ENCODE assay signal across 18 cellular contexts in genomic region chr5:102835715-102836114, GRCh38.
"Had no signal": no experiment of that assay in that cellular context is flagged by ENCODE, and none has a peak within 500 bp of the region (broad histone marks: within the 10 kb centered on the region; RNA-seq: fewer than 3 reads in every experiment).

No MANE protein-coding gene starts in this region.

- ATAC-seq: heart left ventricle; left lobe of liver; mucosa of descending colon; naive thymus-derived CD8-positive, alpha-beta T cell; pancreas; right cardiac atrium had no signal

- DNase-seq: effector CD8-positive, alpha-beta T cell; foreskin melanocyte; heart left ventricle; hypothalamus; islet precursor cell; mammary epithelial cell; mucosa of descending colon; naive thymus-derived CD8-positive, alpha-beta T cell; occipital lobe; pancreas; right cardiac atrium; small intestine; stimulated activated CD4-positive, alpha-beta T cell treated with anti-CD3 and anti-CD28 coated beads, Interleukin-12 subunit alpha, Interleukin-12 subunit beta, amount 100 ng/mL, for 4 hours; stimulated activated naive CD4-positive, alpha-beta T cell; stomach; substantia nigra; transverse colon had no signal
